24 cellular contexts compared by ENCODE assay signal in genomic region chr9:35917261-35917660, GRCh38. TPM values are rescaled to one million over a fixed set of nuclear protein-coding genes. Genes with fewer than 3 reads are reported as not detected.
DNase-seq lines count a peak whose midpoint lies in the region; ATAC-seq and TF ChIP-seq lines count a peak whose summit lies in the region.
"Had no signal": no experiment of that assay in that cellular context is flagged by ENCODE, and none has a peak within 500 bp of the region (broad histone marks: within the 10 kb centered on the region; RNA-seq: fewer than 3 reads in every experiment).

No MANE protein-coding gene starts in this region.

- H3K36me3 ChIP-seq in CD4-positive, CD25-positive, alpha-beta regulatory T cell (ENCODE audit: control insufficient read depth, insufficient read depth, low read length): no peaks in the 10 kb centered on the region
- H3K36me3 ChIP-seq in CD8-positive, alpha-beta T cell (ENCODE audit: insufficient read depth, low read length): no peaks in the 10 kb centered on the region
- no peaks in the 10 kb centered on the region for H3K36me3 ChIP-seq in esophagus muscularis mucosa
- no peaks in the 10 kb centered on the region for H3K36me3 ChIP-seq in spleen
- H3K36me3 ChIP-seq: sigmoid colon had no signal

- H3K27me3 ChIP-seq in CD4-positive, CD25-positive, alpha-beta regulatory T cell (ENCODE audit: control insufficient read depth, insufficient read depth, low read length): no peaks in the 10 kb centered on the region
- H3K27me3 ChIP-seq in CD8-positive, alpha-beta T cell (ENCODE audit: insufficient read depth, low read length): no peaks in the 10 kb centered on the region
- H3K27me3 ChIP-seq in esophagus muscularis mucosa (no peaks in the 10 kb centered on the region), spleen (replicated peaks in 1 of 7) (no peaks in the 10 kb centered on the region)
- H3K27me3 ChIP-seq: sigmoid colon had no signal

- no peak for TF ChIP-seq CTCF in CD8-positive, alpha-beta T cell (IDR thresholded peaks at IDR 0.05)
- TF ChIP-seq CTCF in esophagus muscularis mucosa (IDR thresholded peaks at IDR 0.05): no peak
- TF ChIP-seq CTCF in spleen (IDR thresholded peaks at IDR 0.05 in 8 of 11, conservative IDR thresholded peaks at IDR 0.05 in 3 of 11): no peak

- H3K27me3 Mint-ChIP-seq in CD4-positive, CD25-positive, alpha-beta regulatory T cell: no peaks in the 10 kb centered on the region
- no peaks in the 10 kb centered on the region for H3K27me3 Mint-ChIP-seq in CD8-positive, alpha-beta T cell (ENCODE audit: low read depth)
- H3K27me3 Mint-ChIP-seq: memory B cell; naive thymus-derived CD8-positive, alpha-beta T cell had no signal

- H3K9me3 Mint-ChIP-seq in CD4-positive, CD25-positive, alpha-beta regulatory T cell: no peaks in the 10 kb centered on the region
- H3K9me3 Mint-ChIP-seq in CD8-positive, alpha-beta T cell: no peaks in the 10 kb centered on the region
- H3K9me3 Mint-ChIP-seq: activated naive CD4-positive, alpha-beta T cell treated with anti-CD3 and anti-CD28 coated beads for 36 hours; activated T-cell treated with anti-CD3 and anti-CD28 coated beads, Interleukin-2, amount 50 U/mL, for 4 hours; memory B cell; naive thymus-derived CD8-positive, alpha-beta T cell had no signal

- no peak for DNase-seq in CD4-positive, CD25-positive, alpha-beta regulatory T cell
- no peak for DNase-seq in CD8-positive, alpha-beta T cell
- no peak for DNase-seq in esophagus muscularis mucosa (ENCODE audit: extremely low spot score)
- no peak for DNase-seq in spleen
- DNase-seq in NCI-H1092 (lab: John Stamatoyannopoulos, UW): no peak
- no peak for DNase-seq in NCI-H526 treated with DMSO at 0.1 percent for 48 hours (lab: John Stamatoyannopoulos, UW)
- DNase-seq in stimulated activated CD8-positive, alpha-beta memory T cell treated with anti-CD3 and anti-CD28 coated beads, Interleukin-4, amount 100 ng/mL, for 48 hours: no peak
- no peak for DNase-seq in iPS-NIHi11 (ENCODE audit: low spot score)
- DNase-seq: activated naive CD4-positive, alpha-beta T cell treated with anti-CD3 and anti-CD28 coated beads for 36 hours; activated T-cell treated with anti-CD3 and anti-CD28 coated beads, Interleukin-2, amount 50 U/mL, for 4 hours; aorta; COR-L47; Kasumi-1; naive thymus-derived CD8-positive, alpha-beta T cell; NCI-H187 treated with DMSO at 0.1 percent for 48 hours; SHP77; sigmoid colon; SW 1271 had no signal

- peak overlapping the region in 2 of 3 donors; percentile 20 to 80 for H3K27ac Mint-ChIP-seq in CD4-positive, CD25-positive, alpha-beta regulatory T cell
- peak overlapping the region; percentile 3 for H3K27ac Mint-ChIP-seq in CD8-positive, alpha-beta T cell
- H3K27ac Mint-ChIP-seq: activated naive CD4-positive, alpha-beta T cell treated with anti-CD3 and anti-CD28 coated beads for 36 hours; memory B cell had no signal

- H3K4me3 ChIP-seq in CD4-positive, CD25-positive, alpha-beta regulatory T cell (ENCODE audit: low read depth, low read length): no peak overlapping the region
- no peak overlapping the region for H3K4me3 ChIP-seq in CD8-positive, alpha-beta T cell (ENCODE audit: low read depth, low read length)
- H3K4me3 ChIP-seq in esophagus muscularis mucosa (no peak overlapping the region), spleen (no peak overlapping the region)
- H3K4me3 ChIP-seq: sigmoid colon had no signal

- H3K27ac ChIP-seq in CD4-positive, CD25-positive, alpha-beta regulatory T cell (ENCODE audit: insufficient read depth, low read length, poor library complexity, severe bottlenecking): no peak overlapping the region
- no peak overlapping the region for H3K27ac ChIP-seq in CD8-positive, alpha-beta T cell (ENCODE audit: low read depth, low read length)
- peak overlapping the region; percentile 8 to 58 (median 32) for H3K27ac ChIP-seq in esophagus muscularis mucosa (replicated peaks in 1 of 4)
- H3K27ac ChIP-seq in spleen: peak overlapping the region in 5 of 8 donors; percentile 11 to 73 (median 63)

- no peak overlapping the region for H3K4me3 Mint-ChIP-seq in CD4-positive, CD25-positive, alpha-beta regulatory T cell
- H3K4me3 Mint-ChIP-seq in CD8-positive, alpha-beta T cell: no peak overlapping the region
- H3K4me3 Mint-ChIP-seq: activated naive CD4-positive, alpha-beta T cell treated with anti-CD3 and anti-CD28 coated beads for 36 hours; activated T-cell treated with anti-CD3 and anti-CD28 coated beads, Interleukin-2, amount 50 U/mL, for 4 hours; memory B cell; naive thymus-derived CD8-positive, alpha-beta T cell had no signal

- 86% methylated on average over 3 of the region's 4 CpGs for WGBS in esophagus muscularis mucosa
- 85 to 96% (median 88%) methylated on average over 2 to 4 of the region's 4 CpGs for WGBS in spleen, 5 donors

- H3K4me1 ChIP-seq in CD4-positive, CD25-positive, alpha-beta regulatory T cell (ENCODE audit: control insufficient read depth, insufficient read depth, low read length, poor library complexity, severe bottlenecking): peaks cover 7% of the 10 kb centered on the region
- H3K4me1 ChIP-seq in CD8-positive, alpha-beta T cell (ENCODE audit: insufficient read depth, low read length): no peaks in the 10 kb centered on the region
- H3K4me1 ChIP-seq in esophagus muscularis mucosa: peaks cover 27 to 41% (median 36%) of the 10 kb centered on the region in 4 donors
- H3K4me1 ChIP-seq in spleen: peaks cover 0 to 46% (median 14%) of the 10 kb centered on the region in 6 donors

- TF ChIP-seq POLR2A in esophagus muscularis mucosa (IDR thresholded peaks at IDR 0.05; ENCODE audit: low read depth): no peak
- no peak for TF ChIP-seq POLR2A in spleen (IDR thresholded peaks at IDR 0.05)

- no peaks in the 10 kb centered on the region for H3K36me3 Mint-ChIP-seq in CD4-positive, CD25-positive, alpha-beta regulatory T cell
- no peaks in the 10 kb centered on the region for H3K36me3 Mint-ChIP-seq in CD8-positive, alpha-beta T cell
- H3K36me3 Mint-ChIP-seq: memory B cell; naive thymus-derived CD8-positive, alpha-beta T cell had no signal

- TF ChIP-seq EP300 in esophagus muscularis mucosa (IDR thresholded peaks at IDR 0.05): no peak

- CTCF ChIA-PET in CD8-positive, alpha-beta T cell (lab: Charles Lee): interaction anchor here (0.6 to 1.5 kb wide), 3 partner anchors 14 to 203 kb away, joined by 5 to 6 read pairs (median 5); no protein-coding TSS in a partner anchor

- H3K4me1 Mint-ChIP-seq in CD4-positive, CD25-positive, alpha-beta regulatory T cell: peaks cover 4 to 20% (median 11%) of the 10 kb centered on the region in 4 donors
- peaks cover 3% of the 10 kb centered on the region for H3K4me1 Mint-ChIP-seq in CD8-positive, alpha-beta T cell (ENCODE audit: low read depth)
- H3K4me1 Mint-ChIP-seq: memory B cell had no signal

- no peaks in the 10 kb centered on the region for H3K9me3 ChIP-seq in CD4-positive, CD25-positive, alpha-beta regulatory T cell (ENCODE audit: control insufficient read depth in 2 of 2, low read length in 2 of 2)
- H3K9me3 ChIP-seq in CD8-positive, alpha-beta T cell (ENCODE audit: low read length): no peaks in the 10 kb centered on the region
- H3K9me3 ChIP-seq in esophagus muscularis mucosa (no peaks in the 10 kb centered on the region), spleen (no peaks in the 10 kb centered on the region)
- H3K9me3 ChIP-seq: sigmoid colon had no signal

- POLR2A ChIA-PET in CD8-positive, alpha-beta T cell (lab: Charles Lee): no interaction called here

- ATAC-seq in CD4-positive, CD25-positive, alpha-beta regulatory T cell (ENCODE audit: low read depth in 2 of 2): no peak
- no peak for ATAC-seq in CD8-positive, alpha-beta T cell
- ATAC-seq: activated T-cell treated with anti-CD3 and anti-CD28 coated beads, Interleukin-2, amount 50 U/mL, for 4 hours; naive thymus-derived CD8-positive, alpha-beta T cell had no signal

- intact Hi-C loops in CD8-positive, alpha-beta T cell (cut with DNase I, micrococcal nuclease): no loop called here
- intact Hi-C loops in esophagus muscularis mucosa (cut with DNase I): no loop called here
- intact Hi-C loops in spleen (cut with DNase I; ENCODE audit: low total_unique reads): no loop called here

RNA-seq across cellular contexts. Expression of gene SPAAR, which starts 8.0 kb away (rescaled TPM):
- total RNA-seq in CD4-positive, CD25-positive, alpha-beta regulatory T cell: not detected
- polyA plus RNA-seq in CD4-positive, CD25-positive, alpha-beta regulatory T cell: not detected
- total RNA-seq in CD8-positive, alpha-beta T cell: not detected
- total RNA-seq in esophagus muscularis mucosa (1 to 10 TPM; 2.1 to 5.7 (median 2.8) TPM), spleen (1 to 10 TPM in 5 of 7 donors, under 1 TPM in 2; 0.68 to 3.8 (median 1.6) TPM)
- polyA plus RNA-seq in spleen: 1 to 10 TPM in 1 of 3 donors, under 1 TPM in 2; 0.46 to 1.9 (median 0.63) TPM
- total RNA-seq: activated CD8-positive, alpha-beta memory T cell treated with anti-CD3 and anti-CD28 coated beads for 36 hours; activated naive CD4-positive, alpha-beta T cell treated with anti-CD3 and anti-CD28 coated beads for 36 hours; activated T-cell treated with anti-CD3 and anti-CD28 coated beads, Interleukin-2, amount 50 U/mL, for 4 hours; kidney epithelial cell; naive thymus-derived CD8-positive, alpha-beta T cell had no signal
- polyA plus RNA-seq: naive thymus-derived CD8-positive, alpha-beta T cell had no signal

RNA-seq across cellular contexts. Expression of gene HRCT1, which starts 11.3 kb away (rescaled TPM):
- not detected for total RNA-seq in CD4-positive, CD25-positive, alpha-beta regulatory T cell
- polyA plus RNA-seq in CD4-positive, CD25-positive, alpha-beta regulatory T cell: not detected
- total RNA-seq in CD8-positive, alpha-beta T cell: not detected
- total RNA-seq in esophagus muscularis mucosa (10 to 100 TPM in 2 of 4 donors, 1 to 10 TPM in 2; 3.7 to 53.0 (median 15.6) TPM), spleen (1 to 10 TPM in 2 of 7 donors, under 1 TPM in 1, not detected in 4; 0.65 to 2.5 (median 1.6) TPM)
- polyA plus RNA-seq in spleen: 1 to 10 TPM in 1 of 3 donors, under 1 TPM in 2; 0.52 to 1.1 (median 0.70) TPM
- total RNA-seq: activated CD8-positive, alpha-beta memory T cell treated with anti-CD3 and anti-CD28 coated beads for 36 hours; activated naive CD4-positive, alpha-beta T cell treated with anti-CD3 and anti-CD28 coated beads for 36 hours; activated T-cell treated with anti-CD3 and anti-CD28 coated beads, Interleukin-2, amount 50 U/mL, for 4 hours; naive thymus-derived CD8-positive, alpha-beta T cell had no signal
- polyA plus RNA-seq: naive thymus-derived CD8-positive, alpha-beta T cell had no signal

RNA-seq across cellular contexts. Expression of gene OR2S2, which starts 40.7 kb away (rescaled TPM):
- total RNA-seq in CD4-positive, CD25-positive, alpha-beta regulatory T cell: not detected
- polyA plus RNA-seq in CD4-positive, CD25-positive, alpha-beta regulatory T cell: not detected
- total RNA-seq in CD8-positive, alpha-beta T cell: not detected
- total RNA-seq in esophagus muscularis mucosa (not detected), spleen (not detected)
- not detected for polyA plus RNA-seq in spleen
- total RNA-seq: activated CD8-positive, alpha-beta memory T cell treated with anti-CD3 and anti-CD28 coated beads for 36 hours; activated naive CD4-positive, alpha-beta T cell treated with anti-CD3 and anti-CD28 coated beads for 36 hours; activated T-cell treated with anti-CD3 and anti-CD28 coated beads, Interleukin-2, amount 50 U/mL, for 4 hours; aorta; frontal cortex; kidney epithelial cell; naive thymus-derived CD8-positive, alpha-beta T cell; sigmoid colon had no signal
- polyA plus RNA-seq: aorta; esophagus; naive thymus-derived CD8-positive, alpha-beta T cell; sigmoid colon had no signal

RNA-seq across cellular contexts. Expression of gene OR13J1, which starts 47.1 kb away (rescaled TPM):
- not detected for total RNA-seq in CD4-positive, CD25-positive, alpha-beta regulatory T cell
- not detected for polyA plus RNA-seq in CD4-positive, CD25-positive, alpha-beta regulatory T cell
- not detected for total RNA-seq in CD8-positive, alpha-beta T cell
- total RNA-seq in esophagus muscularis mucosa (not detected), spleen (not detected)
- not detected for polyA plus RNA-seq in spleen
- total RNA-seq: activated CD8-positive, alpha-beta memory T cell treated with anti-CD3 and anti-CD28 coated beads for 36 hours; activated naive CD4-positive, alpha-beta T cell treated with anti-CD3 and anti-CD28 coated beads for 36 hours; activated T-cell treated with anti-CD3 and anti-CD28 coated beads, Interleukin-2, amount 50 U/mL, for 4 hours; aorta; frontal cortex; kidney epithelial cell; naive thymus-derived CD8-positive, alpha-beta T cell; sigmoid colon had no signal
- polyA plus RNA-seq: aorta; esophagus; naive thymus-derived CD8-positive, alpha-beta T cell; sigmoid colon; thymus had no signal

Comparison
In these comparisons a context has a peak if more than half of its experiments do, and no peak if none do; other contexts are left out.
1. H3K27ac ChIP-seq: peak in esophagus muscularis mucosa (4 of 4) and spleen (5 of 8); none in CD4-positive, CD25-positive, alpha-beta regulatory T cell (single experiment) and CD8-positive, alpha-beta T cell (single experiment).